ENCODE assay signal across 2 cellular contexts in genomic region chr2:232513389-232513788, GRCh38.
TF ChIP-seq lines count a peak whose summit lies in the region.

No MANE protein-coding gene starts in this region.

TF ChIP-seq in HEK293, 187 proteins besides CTCF, POLR2A, EP300 and RAD21:
- TF ChIP-seq ZNF138 (tag by site-specific recombination; IDR thresholded peaks at IDR 0.05; ENCODE audit: borderline replicate concordance) (no peak), ZNF658 (tag by site-specific recombination; IDR thresholded peaks at IDR 0.05) (no peak), ZNF701 (tag by site-specific recombination; IDR thresholded peaks at IDR 0.05) (no peak), ZNF211 (tag by site-specific recombination; IDR thresholded peaks at IDR 0.05; ENCODE audit: low read depth) (no peak), SCRT2 (tag by site-specific recombination; IDR thresholded peaks at IDR 0.05) (0 out of 2 replicates have a peak, but pooled peaks have one; percentile 27)

TF ChIP-seq in H1, 55 proteins besides CTCF, POLR2A, EP300 and RAD21:
- TF ChIP-seq CBX8 (IDR thresholded peaks at IDR 0.05; ENCODE audit: borderline replicate concordance, low read depth, low read length) (no peak), RBBP5 (IDR thresholded peaks at IDR 0.05; ENCODE audit: borderline replicate concordance, low read depth, low read length) (no peak), KDM1A (IDR thresholded peaks at IDR 0.05; ENCODE audit: borderline replicate concordance, low read length) (peak; percentile 87; the same call in 1 of the 2 replicates)
TF ChIP-seq in H1: peak in this region for 1.
